In the genomic region with DNA sequence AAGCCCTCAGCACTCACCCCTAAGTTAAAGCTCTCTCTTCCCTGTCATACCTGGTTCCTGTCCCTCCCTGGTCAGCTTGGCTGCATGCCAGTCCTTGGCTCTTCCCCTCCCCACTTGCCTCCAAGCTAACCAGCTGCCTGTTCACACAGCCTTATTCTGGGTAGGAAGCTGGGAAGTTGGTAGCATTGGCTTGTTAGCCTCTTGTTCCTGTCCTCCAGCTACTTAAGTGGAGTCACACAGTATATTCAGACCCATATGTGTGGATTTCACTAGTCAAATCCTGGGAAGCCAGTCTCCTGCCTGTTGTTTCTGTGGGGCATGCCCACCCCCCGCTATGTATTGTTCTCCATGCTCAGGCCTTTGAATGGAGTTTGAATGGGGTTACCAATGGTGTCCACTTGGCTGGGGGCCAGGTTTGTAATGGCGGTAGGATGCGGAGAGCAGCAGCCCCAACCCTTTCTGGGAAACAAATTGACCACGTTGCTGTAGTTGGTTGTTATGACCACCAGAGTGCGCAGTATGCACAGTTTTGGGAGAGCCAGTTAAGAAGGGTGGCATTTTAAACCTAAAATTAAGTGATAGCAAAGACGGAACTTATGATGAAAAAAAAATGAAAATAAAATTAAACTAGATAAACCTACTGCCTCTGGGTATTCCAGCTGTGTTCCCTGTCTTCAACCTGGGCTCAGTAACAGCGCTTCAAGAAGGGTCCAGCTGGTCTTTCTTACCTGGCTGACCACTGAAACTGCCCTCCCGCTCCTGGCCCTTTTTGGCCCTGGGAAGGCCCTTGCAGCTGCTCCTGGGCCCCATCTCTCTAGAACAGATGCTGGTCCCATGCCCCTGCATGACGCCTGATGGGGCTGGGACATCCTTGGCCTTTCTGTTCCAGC, we compare ENCODE assay signal across 1 cellular context.
TF ChIP-seq lines count a peak whose summit lies in the region.

No MANE protein-coding gene starts in this region.

TF ChIP-seq in HepG2, 621 proteins besides CTCF, POLR2A, EP300 and RAD21 (continued from another document and continues in another):
- TF ChIP-seq HNF1B (CRISPR knock-in tag; IDR thresholded peaks at IDR 0.05) = peak; percentile 53; the same call in 1 of the 2 replicates
- TF ChIP-seq, protein P1, sequence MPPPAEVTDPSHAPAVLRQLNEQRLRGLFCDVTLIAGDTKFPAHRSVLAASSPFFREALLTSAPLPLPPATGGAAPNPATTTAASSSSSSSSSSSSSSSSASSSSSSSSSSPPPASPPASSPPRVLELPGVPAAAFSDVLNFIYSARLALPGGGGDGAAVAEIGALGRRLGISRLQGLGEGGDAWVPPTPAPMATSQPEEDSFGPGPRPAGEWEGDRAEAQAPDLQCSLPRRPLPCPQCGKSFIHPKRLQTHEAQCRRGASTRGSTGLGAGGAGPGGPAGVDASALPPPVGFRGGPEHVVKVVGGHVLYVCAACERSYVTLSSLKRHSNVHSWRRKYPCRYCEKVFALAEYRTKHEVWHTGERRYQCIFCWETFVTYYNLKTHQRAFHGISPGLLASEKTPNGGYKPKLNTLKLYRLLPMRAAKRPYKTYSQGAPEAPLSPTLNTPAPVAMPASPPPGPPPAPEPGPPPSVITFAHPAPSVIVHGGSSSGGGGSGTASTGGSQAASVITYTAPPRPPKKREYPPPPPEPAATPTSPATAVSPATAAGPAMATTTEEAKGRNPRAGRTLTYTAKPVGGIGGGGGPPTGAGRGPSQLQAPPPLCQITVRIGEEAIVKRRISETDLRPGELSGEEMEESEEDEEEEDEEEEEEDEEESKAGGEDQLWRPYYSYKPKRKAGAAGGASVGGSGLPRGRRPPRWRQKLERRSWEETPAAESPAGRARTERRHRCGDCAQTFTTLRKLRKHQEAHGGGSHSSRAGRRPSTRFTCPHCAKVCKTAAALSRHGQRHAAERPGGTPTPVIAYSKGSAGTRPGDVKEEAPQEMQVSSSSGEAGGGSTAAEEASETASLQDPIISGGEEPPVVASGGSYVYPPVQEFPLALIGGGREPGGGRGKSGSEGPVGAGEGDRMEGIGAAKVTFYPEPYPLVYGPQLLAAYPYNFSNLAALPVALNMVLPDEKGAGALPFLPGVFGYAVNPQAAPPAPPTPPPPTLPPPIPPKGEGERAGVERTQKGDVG (CRISPR knock-in tag; IDR thresholded peaks at IDR 0.05; ENCODE audit: borderline replicate concordance) = no peak
- 0 out of 2 replicates have a peak, but pooled peaks have one; percentile 47 for TF ChIP-seq ZNF644 (CRISPR knock-in tag; IDR thresholded peaks at IDR 0.05; ENCODE audit: low read depth)
- no peak for TF ChIP-seq CBX5 (CRISPR knock-in tag; IDR thresholded peaks at IDR 0.05; ENCODE audit: borderline replicate concordance)
- TF ChIP-seq, protein P2, sequence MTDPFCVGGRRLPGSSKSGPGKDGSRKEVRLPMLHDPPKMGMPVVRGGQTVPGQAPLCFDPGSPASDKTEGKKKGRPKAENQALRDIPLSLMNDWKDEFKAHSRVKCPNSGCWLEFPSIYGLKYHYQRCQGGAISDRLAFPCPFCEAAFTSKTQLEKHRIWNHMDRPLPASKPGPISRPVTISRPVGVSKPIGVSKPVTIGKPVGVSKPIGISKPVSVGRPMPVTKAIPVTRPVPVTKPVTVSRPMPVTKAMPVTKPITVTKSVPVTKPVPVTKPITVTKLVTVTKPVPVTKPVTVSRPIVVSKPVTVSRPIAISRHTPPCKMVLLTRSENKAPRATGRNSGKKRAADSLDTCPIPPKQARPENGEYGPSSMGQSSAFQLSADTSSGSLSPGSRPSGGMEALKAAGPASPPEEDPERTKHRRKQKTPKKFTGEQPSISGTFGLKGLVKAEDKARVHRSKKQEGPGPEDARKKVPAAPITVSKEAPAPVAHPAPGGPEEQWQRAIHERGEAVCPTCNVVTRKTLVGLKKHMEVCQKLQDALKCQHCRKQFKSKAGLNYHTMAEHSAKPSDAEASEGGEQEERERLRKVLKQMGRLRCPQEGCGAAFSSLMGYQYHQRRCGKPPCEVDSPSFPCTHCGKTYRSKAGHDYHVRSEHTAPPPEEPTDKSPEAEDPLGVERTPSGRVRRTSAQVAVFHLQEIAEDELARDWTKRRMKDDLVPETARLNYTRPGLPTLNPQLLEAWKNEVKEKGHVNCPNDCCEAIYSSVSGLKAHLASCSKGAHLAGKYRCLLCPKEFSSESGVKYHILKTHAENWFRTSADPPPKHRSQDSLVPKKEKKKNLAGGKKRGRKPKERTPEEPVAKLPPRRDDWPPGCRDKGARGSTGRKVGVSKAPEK (CRISPR knock-in tag; IDR thresholded peaks at IDR 0.05; ENCODE audit: borderline replicate concordance) = no peak
- TF ChIP-seq ZNF484 (CRISPR knock-in tag; IDR thresholded peaks at IDR 0.05; ENCODE audit: borderline replicate concordance, low read depth) = no peak
- TF ChIP-seq AKNA (CRISPR knock-in tag; IDR thresholded peaks at IDR 0.05; ENCODE audit: borderline replicate concordance) = no peak
- TF ChIP-seq HMGXB4 (CRISPR knock-in tag; IDR thresholded peaks at IDR 0.05; ENCODE audit: borderline replicate concordance in 1 of 2, low read depth in 1 of 2) = 0 out of 4 replicates have a peak, but pooled peaks of 1 of the 2 experiments have one; percentile 29
- TF ChIP-seq, protein P3, sequence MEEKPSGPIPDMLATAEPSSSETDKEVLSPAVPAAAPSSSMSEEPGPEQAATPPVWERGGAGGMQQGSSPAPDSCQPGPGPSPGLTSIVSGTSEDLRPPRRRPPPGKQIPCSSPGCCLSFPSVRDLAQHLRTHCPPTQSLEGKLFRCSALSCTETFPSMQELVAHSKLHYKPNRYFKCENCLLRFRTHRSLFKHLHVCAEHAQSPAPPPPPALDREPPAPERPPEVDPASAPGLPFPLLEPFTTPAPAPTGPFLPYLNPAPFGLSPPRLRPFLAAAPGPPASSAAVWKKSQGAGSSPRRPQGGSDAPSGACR (CRISPR knock-in tag; IDR thresholded peaks at IDR 0.05) = no peak
- TF ChIP-seq ZNF282 (IDR thresholded peaks at IDR 0.05; ENCODE audit: partially characterized antibody) = no peak
- TF ChIP-seq, protein P4, sequence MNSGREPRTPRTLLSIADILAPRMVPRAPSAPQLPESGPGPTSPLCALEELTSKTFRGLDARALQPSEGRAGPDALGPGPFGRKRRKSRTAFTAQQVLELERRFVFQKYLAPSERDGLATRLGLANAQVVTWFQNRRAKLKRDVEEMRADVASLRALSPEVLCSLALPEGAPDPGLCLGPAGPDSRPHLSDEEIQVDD (CRISPR knock-in tag; IDR thresholded peaks at IDR 0.05; ENCODE audit: borderline replicate concordance) = no peak
- no peak for TF ChIP-seq NFATC3 (CRISPR knock-in tag; IDR thresholded peaks at IDR 0.05)
- no peak for TF ChIP-seq ASH2L (IDR thresholded peaks at IDR 0.05; ENCODE audit: insufficient read length, low read depth, low read length)
- TF ChIP-seq, protein P5, sequence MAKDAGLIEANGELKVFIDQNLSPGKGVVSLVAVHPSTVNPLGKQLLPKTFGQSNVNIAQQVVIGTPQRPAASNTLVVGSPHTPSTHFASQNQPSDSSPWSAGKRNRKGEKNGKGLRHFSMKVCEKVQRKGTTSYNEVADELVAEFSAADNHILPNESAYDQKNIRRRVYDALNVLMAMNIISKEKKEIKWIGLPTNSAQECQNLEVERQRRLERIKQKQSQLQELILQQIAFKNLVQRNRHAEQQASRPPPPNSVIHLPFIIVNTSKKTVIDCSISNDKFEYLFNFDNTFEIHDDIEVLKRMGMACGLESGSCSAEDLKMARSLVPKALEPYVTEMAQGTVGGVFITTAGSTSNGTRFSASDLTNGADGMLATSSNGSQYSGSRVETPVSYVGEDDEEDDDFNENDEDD (CRISPR knock-in tag; IDR thresholded peaks at IDR 0.05; ENCODE audit: borderline replicate concordance) = no peak
- no peak for TF ChIP-seq HOXA3 (CRISPR knock-in tag; IDR thresholded peaks at IDR 0.05)
- 0 out of 2 replicates have a peak, but pooled peaks have one; percentile 38 for TF ChIP-seq MIXL1 (CRISPR knock-in tag; IDR thresholded peaks at IDR 0.05)
- no peak for TF ChIP-seq KLF6 (CRISPR knock-in tag; IDR thresholded peaks at IDR 0.05)
- 0 out of 2 replicates have a peak, but pooled peaks have one; percentile 22 for TF ChIP-seq SP4 (CRISPR knock-in tag; IDR thresholded peaks at IDR 0.05)
- no peak for TF ChIP-seq TAF1 (CRISPR knock-in tag; IDR thresholded peaks at IDR 0.05)
- no peak for TF ChIP-seq HNF4G (IDR thresholded peaks at IDR 0.05; ENCODE audit: borderline replicate concordance, low read depth, low read length)
- no peak for TF ChIP-seq HNF4G (CRISPR knock-in tag; IDR thresholded peaks at IDR 0.05; ENCODE audit: borderline replicate concordance, low read depth)
- TF ChIP-seq, protein P6, sequence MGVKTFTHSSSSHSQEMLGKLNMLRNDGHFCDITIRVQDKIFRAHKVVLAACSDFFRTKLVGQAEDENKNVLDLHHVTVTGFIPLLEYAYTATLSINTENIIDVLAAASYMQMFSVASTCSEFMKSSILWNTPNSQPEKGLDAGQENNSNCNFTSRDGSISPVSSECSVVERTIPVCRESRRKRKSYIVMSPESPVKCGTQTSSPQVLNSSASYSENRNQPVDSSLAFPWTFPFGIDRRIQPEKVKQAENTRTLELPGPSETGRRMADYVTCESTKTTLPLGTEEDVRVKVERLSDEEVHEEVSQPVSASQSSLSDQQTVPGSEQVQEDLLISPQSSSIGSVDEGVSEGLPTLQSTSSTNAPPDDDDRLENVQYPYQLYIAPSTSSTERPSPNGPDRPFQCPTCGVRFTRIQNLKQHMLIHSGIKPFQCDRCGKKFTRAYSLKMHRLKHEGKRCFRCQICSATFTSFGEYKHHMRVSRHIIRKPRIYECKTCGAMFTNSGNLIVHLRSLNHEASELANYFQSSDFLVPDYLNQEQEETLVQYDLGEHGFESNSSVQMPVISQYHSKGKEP (CRISPR knock-in tag; IDR thresholded peaks at IDR 0.05) = no peak
- no peak for TF ChIP-seq MXD1 (CRISPR knock-in tag; IDR thresholded peaks at IDR 0.05)
- TF ChIP-seq ZFYVE20 (CRISPR knock-in tag; IDR thresholded peaks at IDR 0.05; ENCODE audit: borderline replicate concordance, low read depth) = no peak
- TF ChIP-seq, protein P7, sequence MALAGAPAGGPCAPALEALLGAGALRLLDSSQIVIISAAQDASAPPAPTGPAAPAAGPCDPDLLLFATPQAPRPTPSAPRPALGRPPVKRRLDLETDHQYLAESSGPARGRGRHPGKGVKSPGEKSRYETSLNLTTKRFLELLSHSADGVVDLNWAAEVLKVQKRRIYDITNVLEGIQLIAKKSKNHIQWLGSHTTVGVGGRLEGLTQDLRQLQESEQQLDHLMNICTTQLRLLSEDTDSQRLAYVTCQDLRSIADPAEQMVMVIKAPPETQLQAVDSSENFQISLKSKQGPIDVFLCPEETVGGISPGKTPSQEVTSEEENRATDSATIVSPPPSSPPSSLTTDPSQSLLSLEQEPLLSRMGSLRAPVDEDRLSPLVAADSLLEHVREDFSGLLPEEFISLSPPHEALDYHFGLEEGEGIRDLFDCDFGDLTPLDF (CRISPR knock-in tag; IDR thresholded peaks at IDR 0.05) = no peak
